Comparison of ENCODE assay signal across 8 cellular contexts in the genomic region with DNA sequence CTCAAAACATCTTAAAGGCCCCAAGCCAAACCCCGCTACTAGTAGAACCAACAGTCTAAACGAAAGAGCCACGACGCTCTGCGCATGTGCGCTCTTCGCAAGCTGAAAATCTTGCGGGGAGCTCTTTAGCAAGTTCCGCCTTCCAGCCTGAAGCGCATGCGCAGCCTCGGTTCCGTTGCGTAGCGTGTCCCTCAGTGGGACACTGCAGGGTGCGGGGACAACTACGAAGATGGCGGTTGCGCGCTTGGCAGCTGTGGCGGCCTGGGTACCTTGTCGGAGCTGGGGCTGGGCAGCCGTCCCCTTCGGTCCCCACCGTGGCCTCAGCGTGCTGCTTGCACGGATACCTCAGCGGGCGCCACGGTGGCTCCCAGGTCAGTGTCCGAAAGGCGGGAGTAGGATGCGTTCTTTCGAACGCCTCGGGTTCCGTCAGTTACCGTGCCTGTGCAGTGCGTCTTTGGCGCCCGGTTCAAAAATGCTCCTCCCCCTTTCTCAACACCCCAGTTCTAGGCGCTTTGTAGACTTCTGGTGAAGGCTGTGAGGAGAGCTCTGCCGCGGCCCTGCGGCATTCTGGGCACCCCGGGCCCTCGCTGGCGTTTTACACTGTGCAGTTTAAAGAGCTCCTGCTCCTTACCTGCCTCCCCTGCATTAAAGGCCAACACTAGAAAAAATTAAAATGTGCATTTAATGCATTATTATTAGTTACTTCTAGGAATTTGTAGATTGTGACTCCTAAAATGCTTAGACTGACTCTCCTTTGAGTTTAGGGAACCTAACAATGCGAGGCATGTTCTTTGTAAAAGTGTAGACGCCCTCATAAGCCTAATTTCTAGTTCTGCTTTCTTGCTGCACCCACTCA. TPM values are rescaled to one million over a fixed set of nuclear protein-coding genes. Genes with fewer than 3 reads are reported as not detected.
DNase-seq lines count a peak whose midpoint lies in the region; ATAC-seq, FAIRE-seq and TF ChIP-seq lines count a peak whose summit lies in the region.

A gene (plus strand): TSS at position 194 of the 856 bp plus-strand sequence. CDS start 36 bp downstream, at position 230.

- 0% methylated on average over 13 of the region's 50 CpGs for WGBS in HepG2 (ENCODE audit: low lambda C conversion rate)

- H3K4me2 ChIP-seq in BLaER1 (peak within 1 kb of the TSS; percentile 83), HepG2 (ENCODE audit: low read depth, low read length) (peak within 1 kb of the TSS; percentile 75)

- FAIRE-seq in HepG2 (lab: Jason Lieb, UNC), result peak; percentile 92

- TF ChIP-seq CTCF in HepG2 (CRISPR knock-in tag; IDR thresholded peaks at IDR 0.05), result no peak

- DNase-seq in NCI-H748 (lab: John Stamatoyannopoulos, UW; ENCODE audit: unreplicated experiment), result peak; percentile 98
- DNase-seq in activated CD4-positive, alpha-beta T cell treated with anti-CD3 and anti-CD28 coated beads, Interleukin-2, amount 50 U/mL, for 24 hours (ENCODE audit: low read depth in 1 of 2, low spot score in 1 of 2), result peak; percentile 93 to 95
- peak; percentile 92 to 98 for DNase-seq in dermis microvascular lymphatic vessel endothelial cell (ENCODE audit: low read depth in 2 of 2)
- DNase-seq in HepG2 (ENCODE audit: low spot score), result peak; percentile 95
- peak; percentile 98 for DNase-seq in stimulated activated CD4-positive, alpha-beta T cell treated with anti-CD3 and anti-CD28 coated beads, Interleukin-4, amount 100 ng/mL, for 1 hour

- peaks cover 5% of the 10 kb centered on the region; the same call in 1 of the 2 replicates for H3K36me3 ChIP-seq in BLaER1
- H3K36me3 ChIP-seq in HepG2 (replicated peaks in 1 of 2; ENCODE audit: control insufficient read depth in 1 of 2, insufficient read depth in 2 of 2, low read length in 2 of 2), result 0 out of 5 replicates have a peak, but pooled peaks cover 0 to 5% of the 10 kb centered on the region in 2 experiments

- H3K9ac ChIP-seq in BLaER1 (peak within 1 kb of the TSS; percentile 91), HepG2 (ENCODE audit: insufficient read depth, low read depth, low read length) (peak within 1 kb of the TSS; percentile 88)

- CTCF ChIA-PET in HepG2 (lab: Yijun Ruan, JAX; ENCODE audit: low intra/inter-chr PET ratio, low total read pairs), result no interaction called here

- TSS peak; percentile 56 for BruUV-seq in HepG2 (replicated peaks; lab: Mats Ljungman, UMichigan)

- intact Hi-C loops in HepG2 (cut with micrococcal nuclease; ENCODE audit: unreplicated experiment), result no loop called here

- TF ChIP-seq RAD21 in HepG2 (CRISPR knock-in tag; IDR thresholded peaks at IDR 0.05), result no peak

- peak within 1 kb of the TSS; percentile 85 for H2AFZ ChIP-seq in HepG2 (ENCODE audit: low read length)

- H3K79me2 ChIP-seq in HepG2 (ENCODE audit: insufficient read depth, low read length), result peaks cover 41% of the 10 kb centered on the region

- H3K27me3 ChIP-seq in BLaER1 (no peaks in the 10 kb centered on the region), HepG2 (ENCODE audit: control insufficient read depth in 1 of 2, insufficient read depth in 2 of 2, low read length in 2 of 2) (no peaks in the 10 kb centered on the region)

- in situ Hi-C loops in HepG2 (cut with HindIII; ENCODE audit: extremely low pct_ligation_motif_present, low pct_unique_long_range_greater_than_20kb), result no loop called here

- TF ChIP-seq EP300 in HepG2 (IDR thresholded peaks at IDR 0.05; ENCODE audit: low read depth in 2 of 2, low read length in 2 of 2) (no peak; a peak in 1 of 4 replicates), HepG2 (CRISPR knock-in tag; IDR thresholded peaks at IDR 0.05; ENCODE audit: borderline replicate concordance) (no peak; the same call in 1 of the 2 replicates)

- H3K9me3 ChIP-seq in BLaER1 (no peaks in the 10 kb centered on the region), HepG2 (ENCODE audit: low read length) (no peaks in the 10 kb centered on the region)

- TF ChIP-seq POLR2A in HepG2 (IDR thresholded peaks at IDR 0.05; ENCODE audit: insufficient read depth in 1 of 2, low read depth in 2 of 2, low read length in 2 of 2), result peak; percentile 97 to 99

- POLR2A ChIA-PET in HepG2 (lab: Yijun Ruan, JAX), result interaction anchor here (0.6 to 2.5 kb wide), 19 partner anchors 11 to 583 kb away, joined by 3 to 21 read pairs (median 5); a partner anchor contains a TSS

- H4K20me1 ChIP-seq in BLaER1 (peaks cover 25% of the 10 kb centered on the region), HepG2 (ENCODE audit: insufficient read depth, low read length) (no peaks in the 10 kb centered on the region)

- peaks cover 24% of the 10 kb centered on the region for H3K4me1 ChIP-seq in BLaER1
- peaks cover 23% of the 10 kb centered on the region for H3K4me1 ChIP-seq in HepG2 (ENCODE audit: insufficient read depth, low read length)

- peak; percentile 96 for ATAC-seq in GM19324 (IDR thresholded peaks at IDR 0.05; ENCODE audit: low FRiP score, unreplicated experiment)
- ATAC-seq in HG03469 (IDR thresholded peaks at IDR 0.05; ENCODE audit: unreplicated experiment), result peak; percentile 93
- peak; percentile 97 for ATAC-seq in HepG2

- H3K27ac ChIP-seq in BLaER1 (peak within 1 kb of the TSS; percentile 90), HepG2 (ENCODE audit: extremely low read length, insufficient read depth, low read length) (peak within 1 kb of the TSS; percentile 80)

- H3K4me3 ChIP-seq in BLaER1 (peak within 1 kb of the TSS; percentile 87), HepG2 (replicated peaks in 1 of 3; ENCODE audit: insufficient read depth in 1 of 3, low read depth in 2 of 3, low read length in 3 of 3) (peak within 1 kb of the TSS; percentile 79 to 95 (median 86))

TF ChIP-seq in HepG2, 621 proteins besides CTCF, POLR2A, EP300 and RAD21 (continues in another document):
- TF ChIP-seq ASH2L (IDR thresholded peaks at IDR 0.05; ENCODE audit: insufficient read length, low read depth, low read length) (peak; percentile 97), KDM5A (IDR thresholded peaks at IDR 0.05; ENCODE audit: borderline replicate concordance, low read length) (peak; percentile 74), ATF7-NPFF (CRISPR knock-in tag; IDR thresholded peaks at IDR 0.05; ENCODE audit: low read depth) (peak; percentile 81), DMAP1 (CRISPR knock-in tag; IDR thresholded peaks at IDR 0.05) (peak; percentile 86)
- TF ChIP-seq, protein P1, sequence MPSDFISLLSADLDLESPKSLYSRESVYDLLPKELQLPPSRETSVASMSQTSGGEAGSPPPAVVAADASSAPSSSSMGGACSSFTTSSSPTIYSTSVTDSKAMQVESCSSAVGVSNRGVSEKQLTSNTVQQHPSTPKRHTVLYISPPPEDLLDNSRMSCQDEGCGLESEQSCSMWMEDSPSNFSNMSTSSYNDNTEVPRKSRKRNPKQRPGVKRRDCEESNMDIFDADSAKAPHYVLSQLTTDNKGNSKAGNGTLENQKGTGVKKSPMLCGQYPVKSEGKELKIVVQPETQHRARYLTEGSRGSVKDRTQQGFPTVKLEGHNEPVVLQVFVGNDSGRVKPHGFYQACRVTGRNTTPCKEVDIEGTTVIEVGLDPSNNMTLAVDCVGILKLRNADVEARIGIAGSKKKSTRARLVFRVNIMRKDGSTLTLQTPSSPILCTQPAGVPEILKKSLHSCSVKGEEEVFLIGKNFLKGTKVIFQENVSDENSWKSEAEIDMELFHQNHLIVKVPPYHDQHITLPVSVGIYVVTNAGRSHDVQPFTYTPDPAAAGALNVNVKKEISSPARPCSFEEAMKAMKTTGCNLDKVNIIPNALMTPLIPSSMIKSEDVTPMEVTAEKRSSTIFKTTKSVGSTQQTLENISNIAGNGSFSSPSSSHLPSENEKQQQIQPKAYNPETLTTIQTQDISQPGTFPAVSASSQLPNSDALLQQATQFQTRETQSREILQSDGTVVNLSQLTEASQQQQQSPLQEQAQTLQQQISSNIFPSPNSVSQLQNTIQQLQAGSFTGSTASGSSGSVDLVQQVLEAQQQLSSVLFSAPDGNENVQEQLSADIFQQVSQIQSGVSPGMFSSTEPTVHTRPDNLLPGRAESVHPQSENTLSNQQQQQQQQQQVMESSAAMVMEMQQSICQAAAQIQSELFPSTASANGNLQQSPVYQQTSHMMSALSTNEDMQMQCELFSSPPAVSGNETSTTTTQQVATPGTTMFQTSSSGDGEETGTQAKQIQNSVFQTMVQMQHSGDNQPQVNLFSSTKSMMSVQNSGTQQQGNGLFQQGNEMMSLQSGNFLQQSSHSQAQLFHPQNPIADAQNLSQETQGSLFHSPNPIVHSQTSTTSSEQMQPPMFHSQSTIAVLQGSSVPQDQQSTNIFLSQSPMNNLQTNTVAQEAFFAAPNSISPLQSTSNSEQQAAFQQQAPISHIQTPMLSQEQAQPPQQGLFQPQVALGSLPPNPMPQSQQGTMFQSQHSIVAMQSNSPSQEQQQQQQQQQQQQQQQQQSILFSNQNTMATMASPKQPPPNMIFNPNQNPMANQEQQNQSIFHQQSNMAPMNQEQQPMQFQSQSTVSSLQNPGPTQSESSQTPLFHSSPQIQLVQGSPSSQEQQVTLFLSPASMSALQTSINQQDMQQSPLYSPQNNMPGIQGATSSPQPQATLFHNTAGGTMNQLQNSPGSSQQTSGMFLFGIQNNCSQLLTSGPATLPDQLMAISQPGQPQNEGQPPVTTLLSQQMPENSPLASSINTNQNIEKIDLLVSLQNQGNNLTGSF (CRISPR knock-in tag; IDR thresholded peaks at IDR 0.05), result peak; percentile 73; the same call in 1 of the 2 replicates

RNA-seq across cellular contexts. Expression of the gene that starts here (rescaled TPM):
- 21.6 and 25.8 TPM in 2 replicates for total RNA-seq in dermis microvascular lymphatic vessel endothelial cell
- total RNA-seq in HepG2 (2016; rRNA removed; fragmentation: Illumina TruSeq; extraction: Trizol), result 50.2 and 84.8 TPM in 2 replicates
- 3.8 and 4.5 TPM in 2 replicates for total RNA-seq in HepG2 (2016; cell fraction: cytosol; rRNA removed; fragmentation: Illumina TruSeq; extraction: Trizol; ENCODE audit: low read depth)
- total RNA-seq in HepG2 (2016; cell fraction: insoluble cytoplasmic fraction; rRNA removed; fragmentation: Illumina TruSeq; extraction: Trizol), result 50.2 and 84.9 TPM in 2 replicates
- total RNA-seq in HepG2 (2016; cell fraction: membrane; rRNA removed; fragmentation: Illumina TruSeq; extraction: Trizol), result 13.5 and 16.1 TPM in 2 replicates
- 27.8 and 30.5 TPM in 2 replicates for total RNA-seq in HepG2 (2016; cell fraction: nucleus; rRNA removed; fragmentation: Illumina TruSeq; extraction: Trizol)
- polyA plus RNA-seq in HepG2 (2011; rRNA removed), result 16.7 and 22.8 TPM in 2 replicates
- 9.7 and 13.8 TPM in 2 replicates for polyA plus RNA-seq in HepG2 (2011; cell fraction: cytosol; rRNA removed)
- polyA plus RNA-seq in HepG2 (2011; cell fraction: nucleus; rRNA removed), result 7.1 and 8.8 TPM in 2 replicates
- 16.3 and 20.8 TPM in 2 replicates for polyA plus RNA-seq in HepG2 (2012)
- 2.6 and 3.0 TPM in 2 replicates for polyA plus RNA-seq in HepG2 (2016; cell fraction: cytosol; fragmentation: Illumina TruSeq; extraction: Trizol; ENCODE audit: low read depth)
- 62.4 and 64.2 TPM in 2 replicates for polyA plus RNA-seq in HepG2 (2016; cell fraction: insoluble cytoplasmic fraction; fragmentation: Illumina TruSeq; extraction: Trizol; ENCODE audit: low read depth)
- 7.6 and 8.6 TPM in 2 replicates for polyA plus RNA-seq in HepG2 (2016; cell fraction: membrane; fragmentation: Illumina TruSeq; extraction: Trizol; ENCODE audit: low read depth)
- polyA plus RNA-seq in HepG2 (2016; cell fraction: nucleus; fragmentation: Illumina TruSeq; extraction: Trizol; ENCODE audit: insufficient read depth, low read depth), result 33.2 and 36.3 TPM in 2 replicates
- polyA minus RNA-seq in HepG2 (2011; rRNA and poly(A)+ RNA removed; ENCODE audit: low replicate concordance), result 18.4 and 19.3 TPM in 2 replicates
- polyA minus RNA-seq in HepG2 (2011; cell fraction: cytosol; rRNA and poly(A)+ RNA removed), result 20.8 and 25.8 TPM in 2 replicates
- polyA minus RNA-seq in HepG2 (2011; cell fraction: nucleus; rRNA and poly(A)+ RNA removed), result 22.8 and 24.7 TPM in 2 replicates

Comparison
In these comparisons a context has a peak if more than half of its experiments do, and no peak if none do; other contexts are left out.
1. Peak in every context shown above with its lines: DNase-seq, ATAC-seq, H3K4me3 ChIP-seq and H3K27ac ChIP-seq.